26 cellular contexts compared by ENCODE assay signal in the genomic region with DNA sequence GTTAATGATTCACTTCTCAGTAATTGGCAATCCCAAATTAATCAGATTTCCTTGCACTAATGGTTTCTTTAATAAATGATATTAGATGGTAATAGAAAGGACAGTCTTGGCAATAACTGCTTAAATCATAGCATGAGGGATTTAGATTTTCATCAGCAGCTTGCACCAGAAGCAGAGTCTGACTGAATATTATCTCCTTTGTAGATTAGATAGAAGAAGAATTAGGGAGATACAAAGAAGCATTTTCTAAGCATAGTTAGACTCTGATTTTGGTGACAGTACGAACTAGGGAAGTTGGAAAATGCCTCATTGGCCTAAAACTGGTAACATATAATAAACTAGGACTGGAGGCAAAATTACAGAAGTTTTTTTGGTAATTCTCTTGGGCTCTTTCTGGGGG.
"Had no signal": no experiment of that assay in that cellular context is flagged by ENCODE, and none has a peak within 500 bp of the region (broad histone marks: within the 10 kb centered on the region; RNA-seq: fewer than 3 reads in every experiment).

No MANE protein-coding gene starts in this region.

- H3K9me3 ChIP-seq: adrenal gland, breast epithelium, esophagus squamous epithelium, left lung, right atrium auricular region, stomach, thyroid gland had no signal

- H3K27me3 Mint-ChIP-seq: activated CD4-positive, alpha-beta T cell treated with anti-CD3 and anti-CD28 coated beads for 36 hours; activated CD8-positive, alpha-beta memory T cell treated with anti-CD3 and anti-CD28 coated beads, Interleukin-2, amount 10 ng/mL, durations not matched to agents 7 days and 5 days; central memory CD8-positive, alpha-beta T cell; stimulated activated naive B cell treated with anti-CD40 and anti-IgM and Interleukin-4, amounts not matched to agents 10 μg/mL and 1 μg/mL and 100 μg/mL, for 72 hours had no signal

- H3K27ac Mint-ChIP-seq: activated CD4-positive, alpha-beta T cell treated with anti-CD3 and anti-CD28 coated beads for 36 hours; activated CD8-positive, alpha-beta memory T cell treated with anti-CD3 and anti-CD28 coated beads, Interleukin-2, amount 10 ng/mL, durations not matched to agents 7 days and 5 days; activated CD8-positive, alpha-beta T cell treated with anti-CD3 and anti-CD28 coated beads, Interleukin-2, amount 10 ng/mL, durations not matched to agents 7 days and 5 days; activated naive CD4-positive, alpha-beta T cell treated with anti-CD3 and anti-CD28 coated beads for 36 hours; activated naive CD8-positive, alpha-beta T cell treated with anti-CD3 and anti-CD28 coated beads for 36 hours; naive thymus-derived CD4-positive, alpha-beta T cell; stimulated activated naive B cell treated with anti-CD40 and anti-IgM and Interleukin-4, amounts not matched to agents 10 μg/mL and 1 μg/mL and 100 μg/mL, for 72 hours had no signal

- H3K9me3 Mint-ChIP-seq: activated naive CD4-positive, alpha-beta T cell treated with anti-CD3 and anti-CD28 coated beads for 36 hours; activated naive CD8-positive, alpha-beta T cell treated with anti-CD3 and anti-CD28 coated beads for 36 hours; central memory CD8-positive, alpha-beta T cell; naive thymus-derived CD4-positive, alpha-beta T cell; neural crest cell; stimulated activated naive B cell treated with anti-CD40 and anti-IgM and Interleukin-4, amounts not matched to agents 10 μg/mL and 1 μg/mL and 100 μg/mL, for 72 hours had no signal

- H3K4me3 Mint-ChIP-seq: activated CD4-positive, alpha-beta T cell treated with anti-CD3 and anti-CD28 coated beads for 36 hours; activated CD8-positive, alpha-beta memory T cell treated with anti-CD3 and anti-CD28 coated beads, Interleukin-2, amount 10 ng/mL, durations not matched to agents 7 days and 5 days; activated CD8-positive, alpha-beta T cell treated with anti-CD3 and anti-CD28 coated beads, Interleukin-2, amount 10 ng/mL, durations not matched to agents 7 days and 5 days; activated naive CD4-positive, alpha-beta T cell treated with anti-CD3 and anti-CD28 coated beads for 36 hours; activated naive CD8-positive, alpha-beta T cell treated with anti-CD3 and anti-CD28 coated beads for 36 hours; central memory CD8-positive, alpha-beta T cell; naive thymus-derived CD4-positive, alpha-beta T cell; neural crest cell; stimulated activated naive B cell treated with anti-CD40 and anti-IgM and Interleukin-4, amounts not matched to agents 10 μg/mL and 1 μg/mL and 100 μg/mL, for 72 hours had no signal

- H3K4me1 ChIP-seq: breast epithelium had no signal

- H3K4me3 ChIP-seq: adrenal gland, breast epithelium, esophagus squamous epithelium, left lung, right atrium auricular region, stomach, thyroid gland had no signal

- H3K27ac ChIP-seq: epithelial cell of prostate had no signal

- ATAC-seq: activated CD4-positive, alpha-beta T cell treated with anti-CD3 and anti-CD28 coated beads for 36 hours; activated CD8-positive, alpha-beta memory T cell treated with anti-CD3 and anti-CD28 coated beads, Interleukin-2, amount 10 ng/mL, durations not matched to agents 7 days and 5 days; activated CD8-positive, alpha-beta T cell treated with anti-CD3 and anti-CD28 coated beads, Interleukin-2, amount 10 ng/mL, durations not matched to agents 7 days and 5 days; left lung; naive thymus-derived CD4-positive, alpha-beta T cell; stimulated activated naive B cell treated with anti-CD40 and anti-IgM and Interleukin-4, amounts not matched to agents 10 μg/mL and 1 μg/mL and 100 μg/mL, for 72 hours had no signal

- DNase-seq: activated CD4-positive, alpha-beta T cell treated with anti-CD3 and anti-CD28 coated beads for 36 hours; activated CD4-positive, CD25-positive, alpha-beta regulatory T cell; activated CD8-positive, alpha-beta memory T cell treated with anti-CD3 and anti-CD28 coated beads, Interleukin-2, amount 10 ng/mL, durations not matched to agents 7 days and 5 days; activated CD8-positive, alpha-beta T cell treated with anti-CD3 and anti-CD28 coated beads, Interleukin-2, amount 10 ng/mL, durations not matched to agents 7 days and 5 days; activated effector memory CD4-positive, alpha-beta T cell treated with anti-CD3 and anti-CD28 coated beads, Interleukin-2, amount 50 U/mL, for 16 hours; activated naive CD4-positive, alpha-beta T cell treated with anti-CD3 and anti-CD28 coated beads for 36 hours; activated naive CD8-positive, alpha-beta T cell treated with anti-CD3 and anti-CD28 coated beads for 36 hours; adrenal gland; dermis blood vessel endothelial cell; effector CD4-positive, alpha-beta T cell; esophagus squamous epithelium; glutamatergic neuron; left lung; naive thymus-derived CD4-positive, alpha-beta T cell; nucleus accumbens; stimulated activated CD4-positive, alpha-beta T cell treated with anti-CD3 and anti-CD28 coated beads, Interleukin-15, amount 100 ng/mL, for 24 hours; stimulated activated CD4-positive, alpha-beta T cell treated with anti-CD3 and anti-CD28 coated beads, Interleukin-2, amount 100 ng/mL, for 24 hours; stimulated activated naive B cell treated with anti-CD40 and anti-IgM and Interleukin-4, amounts not matched to agents 10 μg/mL and 1 μg/mL and 100 μg/mL, for 72 hours; stomach; thyroid gland had no signal

- H3K36me3 ChIP-seq: adrenal gland, breast epithelium, esophagus squamous epithelium, left lung, right atrium auricular region, stomach, thyroid gland had no signal

- H3K27me3 ChIP-seq: adrenal gland, breast epithelium, esophagus squamous epithelium, left lung, right atrium auricular region, stomach, thyroid gland had no signal

- H3K9ac ChIP-seq: parathyroid adenoma had no signal

- H3K36me3 Mint-ChIP-seq: activated naive CD8-positive, alpha-beta T cell treated with anti-CD3 and anti-CD28 coated beads for 36 hours had no signal

- H2AFZ ChIP-seq: parathyroid adenoma had no signal
